In genomic region chr7:111486472-111487142, GRCh38 we compare ENCODE assay signal across 8 cellular contexts.
A peak's percentile ranks its signal among the peaks of the same experiment; 100 is the strongest.
DNase-seq lines count a peak whose midpoint lies in the region; ATAC-seq and TF ChIP-seq lines count a peak whose summit lies in the region.

No MANE protein-coding gene starts in this region.

- H3K4me3 Mint-ChIP-seq in WTC11: no peak overlapping the region
- H3K4me3 Mint-ChIP-seq in activated T-helper 2 cell treated with anti-CD3 and anti-CD28 coated beads, Interferon-gamma antibody, Interleukin-2, Interleukin-4, amounts not matched to agents 10 μg/mL and 5 μg/mL and 100 μg/mL, durations not matched to agents 14 hours and 24 hours and 36 hours (ENCODE audit: low read depth): no peak overlapping the region

- H3K27ac ChIP-seq in cardiac muscle cell (no peak overlapping the region), right cardiac atrium (ENCODE audit: low read length) (no peak overlapping the region)

- H3K9me3 ChIP-seq in cardiac muscle cell (ENCODE audit: low read depth): no peaks in the 10 kb centered on the region
- H3K9me3 ChIP-seq in right cardiac atrium (ENCODE audit: control insufficient read depth, low read length): no peaks in the 10 kb centered on the region

- CTCF ChIA-PET in WTC11 (lab: Charles Lee): no interaction called here

- TF ChIP-seq CTCF in cardiac muscle cell (IDR thresholded peaks at IDR 0.05; ENCODE audit: low read depth, low read length) (peak; percentile 75), WTC11 (IDR thresholded peaks at IDR 0.05) (0 out of 2 replicates have a peak, but pooled peaks have one; percentile 32)

- no peaks in the 10 kb centered on the region for H3K27me3 Mint-ChIP-seq in WTC11 (ENCODE audit: low read depth)
- H3K27me3 Mint-ChIP-seq in activated T-helper 2 cell treated with anti-CD3 and anti-CD28 coated beads, Interferon-gamma antibody, Interleukin-2, Interleukin-4, amounts not matched to agents 10 μg/mL and 5 μg/mL and 100 μg/mL, durations not matched to agents 14 hours and 24 hours and 36 hours (ENCODE audit: low read depth): no peaks in the 10 kb centered on the region

- H3K4me1 ChIP-seq in cardiac muscle cell (ENCODE audit: low read depth) (no peaks in the 10 kb centered on the region), right cardiac atrium (ENCODE audit: control insufficient read depth, insufficient read depth, low read length) (no peaks in the 10 kb centered on the region)

- H3K27ac Mint-ChIP-seq in WTC11: no peak overlapping the region
- no peak overlapping the region for H3K27ac Mint-ChIP-seq in activated T-helper 2 cell treated with anti-CD3 and anti-CD28 coated beads, Interferon-gamma antibody, Interleukin-2, Interleukin-4, amounts not matched to agents 10 μg/mL and 5 μg/mL and 100 μg/mL, durations not matched to agents 14 hours and 24 hours and 36 hours

- H3K4me3 ChIP-seq in cardiac muscle cell (no peak overlapping the region), right cardiac atrium (ENCODE audit: low read length) (no peak overlapping the region)

- intact Hi-C loops in Right ventricle myocardium inferior (cut with DNase I): loop anchor here (2.0 to 10.0 kb wide), 3 partner anchors 251 to 562 kb away; no protein-coding TSS in a partner anchor
- intact Hi-C loops in right cardiac atrium (cut with DNase I): loop anchor here in 3 of 4 donors (10.0 kb wide), 2 partner anchors 392 to 402 kb away; partner anchors contain the start of gene LRRN3 (in 2 of the 3)
- intact Hi-C loops in activated T-helper 2 cell treated with anti-CD3 and anti-CD28 coated beads, Interferon-gamma antibody, Interleukin-2, Interleukin-4, amounts not matched to agents 10 μg/mL and 5 μg/mL and 100 μg/mL, durations not matched to agents 14 hours and 24 hours and 36 hours (cut with micrococcal nuclease): loop anchor here (5.0 to 10.0 kb wide), 5 partner anchors 248 to 1642 kb away; partner anchors contain the start of gene LRRN3

- POLR2A ChIA-PET in WTC11 (lab: Charles Lee): no interaction called here

- ATAC-seq in Right ventricle myocardium inferior (no peak), HG02798 (IDR thresholded peaks at IDR 0.05; ENCODE audit: poor library complexity, unreplicated experiment) (peak; percentile 74), WTC11 (no peak; the same call in 1 of the 2 replicates), right cardiac atrium (peak; percentile 62 to 67)

- H3K36me3 Mint-ChIP-seq in WTC11: no peaks in the 10 kb centered on the region
- no peaks in the 10 kb centered on the region for H3K36me3 Mint-ChIP-seq in activated T-helper 2 cell treated with anti-CD3 and anti-CD28 coated beads, Interferon-gamma antibody, Interleukin-2, Interleukin-4, amounts not matched to agents 10 μg/mL and 5 μg/mL and 100 μg/mL, durations not matched to agents 14 hours and 24 hours and 36 hours (ENCODE audit: low read depth)

- no peaks in the 10 kb centered on the region for H3K36me3 ChIP-seq in cardiac muscle cell

- H3K9me3 Mint-ChIP-seq in WTC11: no peaks in the 10 kb centered on the region
- no peaks in the 10 kb centered on the region for H3K9me3 Mint-ChIP-seq in activated T-helper 2 cell treated with anti-CD3 and anti-CD28 coated beads, Interferon-gamma antibody, Interleukin-2, Interleukin-4, amounts not matched to agents 10 μg/mL and 5 μg/mL and 100 μg/mL, durations not matched to agents 14 hours and 24 hours and 36 hours

- DNase-seq in cardiac muscle cell (ENCODE audit: low read depth in 1 of 2, low spot score in 1 of 2): peak; percentile 55 to 77
- no peak for DNase-seq in Right ventricle myocardium inferior (ENCODE audit: missing footprints)
- DNase-seq in NCI-H2081 treated with DMSO at 0.1 percent for 48 hours (lab: John Stamatoyannopoulos, UW): peak; percentile 67
- DNase-seq in WTC11 (ENCODE audit: low spot score): no peak
- no peak for DNase-seq in right cardiac atrium
- DNase-seq in stromal cell of bone marrow (ENCODE audit: low read depth): peak; percentile 46
- no peak for DNase-seq in activated T-helper 2 cell treated with anti-CD3 and anti-CD28 coated beads, Interferon-gamma antibody, Interleukin-2, Interleukin-4, amounts not matched to agents 10 μg/mL and 5 μg/mL and 100 μg/mL, durations not matched to agents 14 hours and 24 hours and 36 hours (ENCODE audit: low spot score)

- no peaks in the 10 kb centered on the region for H3K4me1 Mint-ChIP-seq in WTC11
- no peaks in the 10 kb centered on the region for H3K4me1 Mint-ChIP-seq in activated T-helper 2 cell treated with anti-CD3 and anti-CD28 coated beads, Interferon-gamma antibody, Interleukin-2, Interleukin-4, amounts not matched to agents 10 μg/mL and 5 μg/mL and 100 μg/mL, durations not matched to agents 14 hours and 24 hours and 36 hours (ENCODE audit: low read depth)

- H3K27me3 ChIP-seq in cardiac muscle cell (no peaks in the 10 kb centered on the region), right cardiac atrium (ENCODE audit: control insufficient read depth, insufficient read depth) (no peaks in the 10 kb centered on the region)

TF ChIP-seq in WTC11, 78 proteins besides CTCF, POLR2A, EP300 and RAD21:
- TF ChIP-seq SMAD3 (CRISPR knock-in tag; IDR thresholded peaks at IDR 0.05; ENCODE audit: borderline replicate concordance) (no peak), NR2C2 (CRISPR knock-in tag; IDR thresholded peaks at IDR 0.05) (no peak), ETV6 (CRISPR knock-in tag; IDR thresholded peaks at IDR 0.05) (no peak), STAT6 (CRISPR knock-in tag; conservative IDR thresholded peaks at IDR 0.05; ENCODE audit: low read depth) (no peak), USF1 (CRISPR knock-in tag; IDR thresholded peaks at IDR 0.05) (no peak), FOXP1 (CRISPR knock-in tag; IDR thresholded peaks at IDR 0.05; ENCODE audit: borderline replicate concordance) (no peak)

Comparison
In these comparisons a context has a peak if more than half of its experiments do, and no peak if none do; other contexts are left out.
1. DNase-seq: peak in cardiac muscle cell (2 of 2), NCI-H2081 treated with DMSO at 0.1 percent for 48 hours (single experiment) and stromal cell of bone marrow (single experiment); none in Right ventricle myocardium inferior (single experiment), WTC11 (single experiment), right cardiac atrium (0 of 3) and activated T-helper 2 cell treated with anti-CD3 and anti-CD28 coated beads, Interferon-gamma antibody, Interleukin-2, Interleukin-4, amounts not matched to agents 10 μg/mL and 5 μg/mL and 100 μg/mL, durations not matched to agents 14 hours and 24 hours and 36 hours (single experiment).
2. ATAC-seq: peak in HG02798 (single experiment) and right cardiac atrium (2 of 2); none in Right ventricle myocardium inferior (single experiment) and WTC11 (single experiment).